ENCODE assay signal across 8 cellular contexts in the genomic region with DNA sequence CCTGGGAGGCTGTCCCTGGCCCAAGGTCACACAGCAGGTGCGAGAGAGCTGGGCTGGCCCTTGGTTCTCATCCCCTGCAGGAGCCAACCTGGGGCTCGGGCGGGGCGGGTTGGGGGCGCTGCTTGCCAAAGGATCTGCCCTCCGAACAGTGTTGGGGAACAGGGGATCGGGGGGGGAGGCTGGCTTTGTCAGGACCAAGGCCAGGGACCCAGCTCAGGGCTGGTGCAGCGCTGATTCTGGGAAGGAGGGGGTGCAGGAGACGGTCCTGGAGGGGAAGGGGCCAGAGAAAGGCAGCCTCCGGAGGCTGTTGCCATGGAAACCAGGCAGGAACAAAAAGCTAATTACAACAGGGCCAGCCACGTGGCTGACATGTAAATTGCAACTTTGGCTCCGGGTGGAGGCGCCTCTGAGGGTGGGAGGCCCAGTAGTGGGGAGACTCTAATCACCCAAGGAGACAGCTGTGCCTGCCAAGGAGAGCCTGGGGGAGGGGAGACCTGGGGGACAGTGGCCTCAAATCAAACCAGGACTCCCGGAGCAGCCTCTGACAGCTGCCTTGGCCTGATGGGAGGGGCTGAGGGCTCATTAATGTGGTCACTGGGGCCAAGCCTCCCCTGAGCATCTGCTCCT. TPM values are rescaled to one million over a fixed set of nuclear protein-coding genes. Genes with fewer than 3 reads are reported as not detected.
DNase-seq lines count a peak whose midpoint lies in the region; ATAC-seq and TF ChIP-seq lines count a peak whose summit lies in the region.

No MANE protein-coding gene starts in this region.

- no peak for TF ChIP-seq CTCF in BE2C (IDR thresholded peaks at IDR 0.05; ENCODE audit: low read depth, low read length)

- H3K27me3 ChIP-seq in BE2C (no peaks in the 10 kb centered on the region), H7 (ENCODE audit: control insufficient read depth, insufficient read depth, low read length) (no peaks in the 10 kb centered on the region; the same call in 1 of the 2 replicates)

- no peaks in the 10 kb centered on the region for H3K9me3 ChIP-seq in BE2C

- peak overlapping the region; percentile 90 for H3K4me3 ChIP-seq in BE2C (ENCODE audit: low read depth, low read length)
- H3K4me3 ChIP-seq in H7 (ENCODE audit: insufficient read depth, low read depth, low read length) = peak overlapping the region; percentile 69

- ATAC-seq in HG02759 (IDR thresholded peaks at IDR 0.05; ENCODE audit: unreplicated experiment) = no peak

- H3K36me3 ChIP-seq in BE2C (peaks cover 28% of the 10 kb centered on the region), H7 (replicated peaks; ENCODE audit: control insufficient read depth, insufficient read depth, low read length) (no peaks in the 10 kb centered on the region)

- peak; percentile 68 for DNase-seq in BE2C
- DNase-seq in H7 = peak; percentile 97
- DNase-seq in cerebellum (ENCODE audit: low spot score) = peak; percentile 79
- peak; percentile 85 for DNase-seq in myocyte (ENCODE audit: low read depth)
- no peak for DNase-seq in SW480 (ENCODE audit: low spot score)
- DNase-seq in NCI-H774 (lab: John Stamatoyannopoulos, UW) = no peak

- H3K4me1 ChIP-seq in BE2C = peaks cover 13% of the 10 kb centered on the region

TF ChIP-seq in PFSK-1, 5 proteins besides CTCF, POLR2A, EP300 and RAD21:
- no peak; the same call in 1 of the 2 replicates for TF ChIP-seq SIN3A (IDR thresholded peaks at IDR 0.05; ENCODE audit: borderline replicate concordance, insufficient read depth, low read length)
- TF ChIP-seq, protein P1, sequence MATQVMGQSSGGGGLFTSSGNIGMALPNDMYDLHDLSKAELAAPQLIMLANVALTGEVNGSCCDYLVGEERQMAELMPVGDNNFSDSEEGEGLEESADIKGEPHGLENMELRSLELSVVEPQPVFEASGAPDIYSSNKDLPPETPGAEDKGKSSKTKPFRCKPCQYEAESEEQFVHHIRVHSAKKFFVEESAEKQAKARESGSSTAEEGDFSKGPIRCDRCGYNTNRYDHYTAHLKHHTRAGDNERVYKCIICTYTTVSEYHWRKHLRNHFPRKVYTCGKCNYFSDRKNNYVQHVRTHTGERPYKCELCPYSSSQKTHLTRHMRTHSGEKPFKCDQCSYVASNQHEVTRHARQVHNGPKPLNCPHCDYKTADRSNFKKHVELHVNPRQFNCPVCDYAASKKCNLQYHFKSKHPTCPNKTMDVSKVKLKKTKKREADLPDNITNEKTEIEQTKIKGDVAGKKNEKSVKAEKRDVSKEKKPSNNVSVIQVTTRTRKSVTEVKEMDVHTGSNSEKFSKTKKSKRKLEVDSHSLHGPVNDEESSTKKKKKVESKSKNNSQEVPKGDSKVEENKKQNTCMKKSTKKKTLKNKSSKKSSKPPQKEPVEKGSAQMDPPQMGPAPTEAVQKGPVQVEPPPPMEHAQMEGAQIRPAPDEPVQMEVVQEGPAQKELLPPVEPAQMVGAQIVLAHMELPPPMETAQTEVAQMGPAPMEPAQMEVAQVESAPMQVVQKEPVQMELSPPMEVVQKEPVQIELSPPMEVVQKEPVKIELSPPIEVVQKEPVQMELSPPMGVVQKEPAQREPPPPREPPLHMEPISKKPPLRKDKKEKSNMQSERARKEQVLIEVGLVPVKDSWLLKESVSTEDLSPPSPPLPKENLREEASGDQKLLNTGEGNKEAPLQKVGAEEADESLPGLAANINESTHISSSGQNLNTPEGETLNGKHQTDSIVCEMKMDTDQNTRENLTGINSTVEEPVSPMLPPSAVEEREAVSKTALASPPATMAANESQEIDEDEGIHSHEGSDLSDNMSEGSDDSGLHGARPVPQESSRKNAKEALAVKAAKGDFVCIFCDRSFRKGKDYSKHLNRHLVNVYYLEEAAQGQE (IDR thresholded peaks at IDR 0.05; ENCODE audit: insufficient read depth in 1 of 2, low read depth in 2 of 2, low read length in 2 of 2) = peak; percentile 80 to 91

RNA-seq across cellular contexts. Expression of a gene that starts 1.3 kb away (rescaled TPM):
- polyA plus RNA-seq in BE2C (2012; ENCODE audit: insufficient read depth, insufficient read length, low read depth) = 710 TPM
- total RNA-seq in H7 (2014; rRNA removed; shearing (Covaris generic)) = 390 and 607 TPM in 2 replicates
- polyA plus RNA-seq in PFSK-1 (2012; ENCODE audit: insufficient read length, low read depth) = 37.5 TPM
- 832 TPM for total RNA-seq in cerebellum
- 152 and 164 TPM in 2 replicates for total RNA-seq in myocyte
- polyA plus RNA-seq in myocyte (2012) = 132 TPM

RNA-seq across cellular contexts. Expression of a gene that starts 5.7 kb away (rescaled TPM):
- 35.3 TPM for polyA plus RNA-seq in BE2C (2012; ENCODE audit: insufficient read depth, insufficient read length, low read depth)
- 5.6 and 6.5 TPM in 2 replicates for total RNA-seq in H7 (2014; rRNA removed; shearing (Covaris generic))
- polyA plus RNA-seq in PFSK-1 (2012; ENCODE audit: insufficient read length, low read depth) = 6.8 TPM
- 4.2 TPM for total RNA-seq in cerebellum
- 3.1 and 4.4 TPM in 2 replicates for total RNA-seq in myocyte
- 6.2 TPM for polyA plus RNA-seq in myocyte (2012)

RNA-seq across cellular contexts. Expression of a gene that starts 24.1 kb away (rescaled TPM):
- polyA plus RNA-seq in BE2C (2012; ENCODE audit: insufficient read depth, insufficient read length, low read depth) = 249 TPM
- total RNA-seq in H7 (2014; rRNA removed; shearing (Covaris generic)) = 65.0 and 67.2 TPM in 2 replicates
- 81.8 TPM for polyA plus RNA-seq in PFSK-1 (2012; ENCODE audit: insufficient read length, low read depth)
- 49.9 TPM for total RNA-seq in cerebellum
- 92.0 and 94.7 TPM in 2 replicates for total RNA-seq in myocyte
- 77.8 TPM for polyA plus RNA-seq in myocyte (2012)

RNA-seq across cellular contexts. Expression of a gene that starts 51.0 kb away (rescaled TPM):
- 410 TPM for polyA plus RNA-seq in BE2C (2012; ENCODE audit: insufficient read depth, insufficient read length, low read depth)
- 70.5 and 71.8 TPM in 2 replicates for total RNA-seq in H7 (2014; rRNA removed; shearing (Covaris generic))
- 220 TPM for polyA plus RNA-seq in PFSK-1 (2012; ENCODE audit: insufficient read length, low read depth)
- total RNA-seq in cerebellum (87.1 TPM), myocyte (169 and 183 TPM in 2 replicates)
- polyA plus RNA-seq in myocyte (2012) = 206 TPM

Comparison
In these comparisons a context has a peak if more than half of its experiments do, and no peak if none do; other contexts are left out.
1. DNase-seq: peak in BE2C (single experiment), H7 (single experiment), cerebellum (single experiment) and myocyte (single experiment); none in SW480 (single experiment) and NCI-H774 (single experiment).